In genomic region chr9:85541876-85542275, GRCh38 we compare ENCODE assay signal across 19 cellular contexts.
DNase-seq lines count a peak whose midpoint lies in the region; ATAC-seq, FAIRE-seq and TF ChIP-seq lines count a peak whose summit lies in the region.
"Had no signal": no experiment of that assay in that cellular context is flagged by ENCODE, and none has a peak within 500 bp of the region (broad histone marks: within the 10 kb centered on the region; RNA-seq: fewer than 3 reads in every experiment).

No MANE protein-coding gene starts in this region.

- H3K4ac ChIP-seq in mesendoderm (ENCODE audit: low read depth, low read length): no peak overlapping the region

- no peak overlapping the region for H3K9ac ChIP-seq in mesendoderm (ENCODE audit: low read length)
- H3K9ac ChIP-seq: KMS-11 had no signal

- no peak overlapping the region for H3K4me2 ChIP-seq in mesendoderm (ENCODE audit: low read length)
- H3K4me2 ChIP-seq: KMS-11, PC-9 had no signal

- H3K27me3 ChIP-seq in mesendoderm (ENCODE audit: insufficient read depth, low read length, poor library complexity): no peaks in the 10 kb centered on the region
- H3K27me3 ChIP-seq in upper lobe of right lung: no peaks in the 10 kb centered on the region
- H3K27me3 ChIP-seq: MG63 had no signal

- no peak overlapping the region for H3K56ac ChIP-seq in mesendoderm (ENCODE audit: low read length)

- intact Hi-C loops in upper lobe of right lung (cut with DNase I): no loop called here

- no peaks in the 10 kb centered on the region for H3K79me2 ChIP-seq in mesendoderm (ENCODE audit: control insufficient read depth, insufficient read depth, low read length)

- H2AK5ac ChIP-seq in mesendoderm (ENCODE audit: low read length): no peak overlapping the region

- no CpG with 5 or more reads among the region's 4 CpGs for WGBS in mesendoderm (ENCODE audit: extremely low coverage, insufficient coverage, low lambda C conversion rate)

- no peak for TF ChIP-seq CTCF in upper lobe of right lung (IDR thresholded peaks at IDR 0.05)

- H3K18ac ChIP-seq in mesendoderm (ENCODE audit: low read length): no peak overlapping the region

- H2BK5ac ChIP-seq in mesendoderm (ENCODE audit: low read length): no peak overlapping the region

- H3K27ac ChIP-seq in caudate nucleus (ENCODE audit: low read depth, low read length) (peak overlapping the region; percentile 56), mesendoderm (ENCODE audit: low read depth, low read length) (no peak overlapping the region), upper lobe of right lung (no peak overlapping the region)
- H3K27ac ChIP-seq: KMS-11, PC-9 had no signal

- H2BK120ac ChIP-seq in mesendoderm (ENCODE audit: low read depth, low read length): no peak overlapping the region

- peaks cover 2% of the 10 kb centered on the region for H3K4me1 ChIP-seq in mesendoderm (ENCODE audit: control insufficient read depth, low read depth, low read length)
- H3K4me1 ChIP-seq in upper lobe of right lung: no peaks in the 10 kb centered on the region
- H3K4me1 ChIP-seq: HAP-1 had no signal

- H4K8ac ChIP-seq in mesendoderm (ENCODE audit: low read depth, low read length): no peak overlapping the region

- H3K4me3 ChIP-seq in mesendoderm (ENCODE audit: low read length) (no peak overlapping the region), upper lobe of right lung (no peak overlapping the region)
- H3K4me3 ChIP-seq: HAP-1, MG63, PC-9 had no signal

- H4K5ac ChIP-seq in mesendoderm (ENCODE audit: low read length): no peak overlapping the region

- no peak overlapping the region for H3K23ac ChIP-seq in mesendoderm (ENCODE audit: low read length)

- H2BK15ac ChIP-seq in mesendoderm (replicated peaks; ENCODE audit: low read depth): no peak overlapping the region

- no peaks in the 10 kb centered on the region for H3K9me3 ChIP-seq in upper lobe of right lung
- H3K9me3 ChIP-seq: HAP-1, MG63 had no signal

- H3K79me1 ChIP-seq in mesendoderm (ENCODE audit: low read length): no peaks in the 10 kb centered on the region

- DNase-seq in LHCN-M2 (ENCODE audit: low read depth) (peak; percentile 15), caudate nucleus (lab: John Stamatoyannopoulos, UW) (no peak), mesendoderm (peak; percentile 30), upper lobe of right lung (no peak), RCC 7860 (ENCODE audit: low spot score) (no peak)
- no peak for DNase-seq in stimulated activated CD4-positive, alpha-beta T cell treated with anti-CD3 and anti-CD28 coated beads, Interleukin-4, amount 100 ng/mL, for 4 hours
- DNase-seq: CD4-positive, alpha-beta T cell; DND-41; GF-D8; MG63; NCI-H1105; NCI-H187 treated with DMSO at 0.1 percent for 48 hours; NCI-H446 treated with DMSO at 0.1 percent for 48 hours; NCI-H748 treated with DMSO at 0.1 percent for 48 hours; PC-9 had no signal

- H3K36me3 ChIP-seq in mesendoderm (ENCODE audit: control insufficient read depth, insufficient read depth, low read length) (no peaks in the 10 kb centered on the region), upper lobe of right lung (no peaks in the 10 kb centered on the region)
- H3K36me3 ChIP-seq: HAP-1, MG63 had no signal

- peak; percentile 85 for ATAC-seq in upper lobe of right lung
- ATAC-seq in GM19452 (IDR thresholded peaks at IDR 0.05; ENCODE audit: unreplicated experiment): no peak
- ATAC-seq: HepG2 had no signal

- FAIRE-seq in RCC 7860 (lab: Jason Lieb, UNC): no peak
- FAIRE-seq: HepG2 had no signal

Comparison
In these comparisons a context has a peak if more than half of its experiments do, and no peak if none do; other contexts are left out.
1. DNase-seq: peak in LHCN-M2 (single experiment) and mesendoderm (single experiment); none in caudate nucleus (0 of 61), upper lobe of right lung (single experiment), stimulated activated CD4-positive, alpha-beta T cell treated with anti-CD3 and anti-CD28 coated beads, Interleukin-4, amount 100 ng/mL, for 4 hours (0 of 2) and RCC 7860 (single experiment).